In the genomic region with DNA sequence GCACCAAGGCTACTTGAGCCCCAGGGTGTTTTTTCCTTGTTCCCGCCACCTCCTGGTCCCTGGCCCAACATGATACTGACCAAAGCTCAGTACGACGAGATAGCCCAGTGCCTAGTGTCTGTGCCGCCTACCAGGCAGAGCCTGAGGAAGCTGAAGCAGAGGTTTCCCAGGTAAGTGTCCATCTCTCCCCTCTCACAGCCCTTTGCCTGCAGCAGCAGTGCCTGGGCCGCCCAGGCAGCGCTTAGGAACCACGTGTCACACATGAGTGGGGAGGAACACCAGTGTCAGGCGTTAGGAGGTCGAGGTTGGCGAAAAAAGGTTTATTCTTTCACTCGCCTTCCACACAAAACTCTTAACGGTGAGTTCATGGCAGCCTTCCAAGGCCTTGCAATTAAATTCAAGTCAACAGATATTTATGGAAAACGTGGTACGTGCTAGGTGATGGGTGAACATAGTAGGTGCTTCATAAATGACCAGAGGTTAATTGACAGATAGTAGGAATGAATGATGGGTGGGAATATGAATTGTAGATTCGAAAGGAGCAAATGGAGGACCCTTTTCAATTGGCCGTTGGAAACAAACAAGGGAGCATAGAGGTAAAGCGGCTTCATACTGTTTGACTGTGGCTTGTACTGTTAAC, we compare ENCODE assay signal across 8 cellular contexts. TPM values are rescaled to one million over a fixed set of nuclear protein-coding genes. Genes with fewer than 3 reads are reported as not detected.
DNase-seq lines count a peak whose midpoint lies in the region; ATAC-seq, FAIRE-seq and TF ChIP-seq lines count a peak whose summit lies in the region.

No MANE protein-coding gene starts in this region.

- H3K79me2 ChIP-seq in HCT116 (ENCODE audit: insufficient read depth, low read length): peaks cover 36% of the 10 kb centered on the region

- no peaks in the 10 kb centered on the region for H3K36me3 ChIP-seq in HCT116 (ENCODE audit: control insufficient read depth in 1 of 2, insufficient read depth in 2 of 2, low read length in 2 of 2)
- H3K36me3 ChIP-seq in kidney (ENCODE audit: control insufficient read depth in 1 of 2, insufficient read depth in 2 of 2, low read length in 2 of 2): no peaks in the 10 kb centered on the region

- POLR2A ChIA-PET in HCT116 (lab: Charles Lee): no interaction called here

- H2AFZ ChIP-seq in HCT116 (ENCODE audit: low read depth, low read length, poor library complexity, severe bottlenecking): no peak overlapping the region

- CTCF ChIA-PET in HCT116 (lab: Charles Lee): no interaction called here

- H3K9ac ChIP-seq in HCT116 (ENCODE audit: low read length) (peak overlapping the region; percentile 62), kidney (ENCODE audit: low read length in 2 of 2) (peak overlapping the region; percentile 52 to 90)

- TSS peak; percentile 50 for BruUV-seq in HCT116 (replicated peaks; lab: Mats Ljungman, UMichigan)

- in situ Hi-C loops in astrocyte of the spinal cord (cut with HindIII; ENCODE audit: low sequenced_read_pairs): no loop called here

- TF ChIP-seq CTCF in HCT116 (IDR thresholded peaks at IDR 0.05 in 2 of 3, conservative IDR thresholded peaks at IDR 0.05 in 1 of 3; ENCODE audit: borderline replicate concordance in 1 of 3, insufficient read depth in 1 of 3, low read depth in 2 of 3, low read length in 2 of 3): no peak
- no peak for TF ChIP-seq CTCF in astrocyte of the spinal cord (IDR thresholded peaks at IDR 0.05; ENCODE audit: low read depth, low read length)
- TF ChIP-seq CTCF in kidney (IDR thresholded peaks at IDR 0.05; ENCODE audit: borderline replicate concordance, extremely low read depth, insufficient read depth): no peak

- H3K27me3 ChIP-seq in HCT116 (ENCODE audit: insufficient read depth, low read length): no peaks in the 10 kb centered on the region

- FAIRE-seq in kidney (lab: Jason Lieb, UNC): no peak

- H3K4me1 ChIP-seq in HCT116 (ENCODE audit: control insufficient read depth in 1 of 2, insufficient read depth in 2 of 2, low read length in 2 of 2) (peaks cover 0 to 27% of the 10 kb centered on the region in 2 experiments; a peak in 2 of 4 replicates), kidney (ENCODE audit: control insufficient read depth in 1 of 2, insufficient read depth in 1 of 2, low read depth in 1 of 2, low read length in 2 of 2) (peaks cover 0 to 7% of the 10 kb centered on the region in 2 donors)

- peak; percentile 68 for ATAC-seq in HCT116

- DNase-seq in DMS153 (lab: John Stamatoyannopoulos, UW): peak; percentile 27
- DNase-seq in DMS153 treated with DMSO at 0.1 percent for 48 hours (lab: John Stamatoyannopoulos, UW; ENCODE audit: unreplicated experiment): no peak
- no peak for DNase-seq in HCT116 (ENCODE audit: low read depth, low spot score)
- peak; percentile 19 for DNase-seq in NCI-H510A (lab: John Stamatoyannopoulos, UW)
- no peak for DNase-seq in astrocyte of the spinal cord (ENCODE audit: low read depth, low spot score)
- DNase-seq in kidney: no peak
- DNase-seq in stimulated activated CD4-positive, alpha-beta T cell treated with anti-CD3 and anti-CD28 coated beads, Interleukin-4, amount 100 ng/mL, for 24 hours: peak; percentile 12
- no peak for DNase-seq in foreskin melanocyte

- peak overlapping the region; percentile 52 to 56 for H3K4me3 ChIP-seq in HCT116 (replicated peaks in 1 of 2; ENCODE audit: low read depth in 1 of 2, low read length in 2 of 2)
- H3K4me3 ChIP-seq in astrocyte of the spinal cord (ENCODE audit: low read depth, low read length): peak overlapping the region; percentile 77
- H3K4me3 ChIP-seq in kidney (ENCODE audit: low read length in 2 of 2): peak overlapping the region; percentile 88 to 96

- no peaks in the 10 kb centered on the region for H4K20me1 ChIP-seq in HCT116 (ENCODE audit: insufficient read depth)

- no peaks in the 10 kb centered on the region for H3K9me2 ChIP-seq in HCT116 (ENCODE audit: insufficient read depth)

- no peak for TF ChIP-seq RAD21 in HCT116 (IDR thresholded peaks at IDR 0.05; ENCODE audit: low read depth)

- H3K4me2 ChIP-seq in HCT116 (ENCODE audit: low read length): peak overlapping the region; percentile 69

- intact Hi-C loops in HCT116 (cut with micrococcal nuclease) (no loop called here), kidney (cut with DNase I) (no loop called here)

- RAD21 ChIA-PET in HCT116 (lab: Charles Lee; ENCODE audit: low non-redundant PET in 1 of 2, low total read pairs in 2 of 2, uncharacterized antibody in 2 of 2, unreplicated experiment in 2 of 2): no interaction called here

- H3K27ac ChIP-seq in HCT116 (ENCODE audit: low read depth, low read length) (peak overlapping the region; percentile 63), kidney (ENCODE audit: low read depth in 2 of 2, low read length in 2 of 2) (peak overlapping the region in 1 of 2 donors; percentile 13)

- H3K9me3 ChIP-seq in HCT116 (ENCODE audit: control insufficient read depth in 1 of 2, insufficient read depth in 1 of 2, low read depth in 1 of 2, low read length in 2 of 2): no peaks in the 10 kb centered on the region
- no peaks in the 10 kb centered on the region for H3K9me3 ChIP-seq in kidney (ENCODE audit: control insufficient read depth in 1 of 2, low read length in 2 of 2)

- TF ChIP-seq POLR2A in HCT116 (IDR thresholded peaks at IDR 0.05; ENCODE audit: borderline replicate concordance, extremely low read depth, insufficient read depth, insufficient read length): no peak

TF ChIP-seq in HCT116, 20 proteins besides CTCF, POLR2A, EP300 and RAD21:
- TF ChIP-seq FOSL1 (IDR thresholded peaks at IDR 0.05; ENCODE audit: low read depth) (no peak), CBX3 (IDR thresholded peaks at IDR 0.05; ENCODE audit: low read depth) (0 out of 2 replicates have a peak, but pooled peaks have one; percentile 41), ZFX (IDR thresholded peaks at IDR 0.05) (0 out of 2 replicates have a peak, but pooled peaks have one; percentile 22)
- TF ChIP-seq, protein P1, sequence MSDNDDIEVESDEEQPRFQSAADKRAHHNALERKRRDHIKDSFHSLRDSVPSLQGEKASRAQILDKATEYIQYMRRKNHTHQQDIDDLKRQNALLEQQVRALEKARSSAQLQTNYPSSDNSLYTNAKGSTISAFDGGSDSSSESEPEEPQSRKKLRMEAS (IDR thresholded peaks at IDR 0.05): peak; percentile 90

RNA-seq across cellular contexts. Expression of a gene that starts 0.5 kb away (rescaled TPM):
- total RNA-seq in HCT116 (2021; ENCODE audit: unreplicated experiment) (14.0 TPM), kidney (9.3 TPM)
- 9.8 and 11.2 TPM in 2 replicates for polyA plus RNA-seq in HCT116 (2012)
- polyA plus RNA-seq in kidney (ENCODE audit: insufficient read depth, low read depth, low replicate concordance): 3.1 TPM

Comparison
In these comparisons a context has a peak if more than half of its experiments do, and no peak if none do; other contexts are left out.
1. DNase-seq: peak in DMS153 (single experiment), NCI-H510A (single experiment) and stimulated activated CD4-positive, alpha-beta T cell treated with anti-CD3 and anti-CD28 coated beads, Interleukin-4, amount 100 ng/mL, for 24 hours (single experiment); none in DMS153 treated with DMSO at 0.1 percent for 48 hours (single experiment), HCT116 (single experiment), astrocyte of the spinal cord (single experiment), kidney (single experiment) and foreskin melanocyte (single experiment).
2. Peak in every context shown above with its lines, with median percentiles within 50 percentile points of each other: H3K4me3 ChIP-seq.